2 cellular contexts compared by ENCODE assay signal in the genomic region with DNA sequence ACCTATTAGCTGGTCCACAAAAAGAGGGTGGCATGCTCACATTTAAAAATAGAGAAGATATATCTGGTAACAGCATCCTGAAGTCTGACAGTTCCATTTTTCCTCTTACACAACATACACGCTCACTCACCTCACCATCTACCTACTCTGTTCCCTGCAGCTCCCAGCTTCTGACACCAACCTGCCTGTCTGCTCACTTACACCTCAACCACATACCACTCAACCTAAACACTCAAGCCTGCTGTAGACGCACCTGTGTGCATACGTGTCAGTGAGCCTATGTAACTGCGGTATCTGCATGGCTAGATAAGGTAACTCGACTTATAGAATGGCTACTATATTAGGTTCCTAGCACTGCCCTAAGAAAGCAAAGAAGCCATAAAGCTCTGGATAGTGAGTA.
TF ChIP-seq lines count a peak whose summit lies in the region.

No MANE protein-coding gene starts in this region.

TF ChIP-seq in IMR-90, 13 proteins besides CTCF, POLR2A, EP300 and RAD21:
- TF ChIP-seq MXI1 (IDR thresholded peaks at IDR 0.05; ENCODE audit: borderline replicate concordance, low read depth, low read length) (no peak), MAFK (IDR thresholded peaks at IDR 0.05; ENCODE audit: low read depth, low read length) (no peak), SMC3 (IDR thresholded peaks at IDR 0.05; ENCODE audit: low read depth, low read length) (no peak), CHD1 (IDR thresholded peaks at IDR 0.05; ENCODE audit: low read depth, low read length) (no peak)

TF ChIP-seq in H1, 55 proteins besides CTCF, POLR2A, EP300 and RAD21:
- TF ChIP-seq PHF8 (conservative IDR thresholded peaks at IDR 0.05; ENCODE audit: low read depth, low read length) = no peak
- no peak for TF ChIP-seq ZNF274 (IDR thresholded peaks at IDR 0.05; ENCODE audit: borderline replicate concordance, extremely low read depth, low read length)
- no peak for TF ChIP-seq NRF1 (IDR thresholded peaks at IDR 0.05; ENCODE audit: low read depth, low read length)
- TF ChIP-seq, protein P1, sequence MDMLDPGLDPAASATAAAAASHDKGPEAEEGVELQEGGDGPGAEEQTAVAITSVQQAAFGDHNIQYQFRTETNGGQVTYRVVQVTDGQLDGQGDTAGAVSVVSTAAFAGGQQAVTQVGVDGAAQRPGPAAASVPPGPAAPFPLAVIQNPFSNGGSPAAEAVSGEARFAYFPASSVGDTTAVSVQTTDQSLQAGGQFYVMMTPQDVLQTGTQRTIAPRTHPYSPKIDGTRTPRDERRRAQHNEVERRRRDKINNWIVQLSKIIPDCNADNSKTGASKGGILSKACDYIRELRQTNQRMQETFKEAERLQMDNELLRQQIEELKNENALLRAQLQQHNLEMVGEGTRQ (IDR thresholded peaks at IDR 0.05; ENCODE audit: low read length) = no peak
- no peak for TF ChIP-seq TEAD4 (IDR thresholded peaks at IDR 0.05; ENCODE audit: low read depth, low read length)
